Comparison of ENCODE assay signal across 10 cellular contexts in genomic region chr6:148854086-148854485, GRCh38.
DNase-seq lines count a peak whose midpoint lies in the region; ATAC-seq and TF ChIP-seq lines count a peak whose summit lies in the region.
"Had no signal": no experiment of that assay in that cellular context is flagged by ENCODE, and none has a peak within 500 bp of the region (broad histone marks: within the 10 kb centered on the region; RNA-seq: fewer than 3 reads in every experiment).

No MANE protein-coding gene starts in this region.

- DNase-seq in KBM-7, result peak; percentile 55
- peak; percentile 79 for DNase-seq in NCI-H748 (lab: John Stamatoyannopoulos, UW; ENCODE audit: unreplicated experiment)
- DNase-seq in amniotic epithelial cell (ENCODE audit: low read depth), result peak; percentile 32
- peak; percentile 75 for DNase-seq in myocyte (ENCODE audit: low read depth)
- no peak for DNase-seq in GM10248 (ENCODE audit: extremely low spot score)
- no peak for DNase-seq in left lobe of liver (ENCODE audit: low spot score)
- no peak for DNase-seq in SK-N-DZ (ENCODE audit: low spot score)
- DNase-seq: SHP77 treated with DMSO at 0.1 percent for 48 hours, sigmoid colon had no signal

- no peak for ATAC-seq in GM18502 (IDR thresholded peaks at IDR 0.05; ENCODE audit: poor library complexity, unreplicated experiment)
- ATAC-seq in left lobe of liver, result no peak

- POLR2A ChIA-PET in GM10248 (lab: Yijun Ruan, JAX), result no interaction called here

- in situ Hi-C loops in KBM-7 (cut with MboI; ENCODE audit: low pct_unique_long_range_greater_than_20kb, low sequenced_read_pairs), result no loop called here

- TF ChIP-seq CTCF in GM10248 (IDR thresholded peaks at IDR 0.05; ENCODE audit: control extremely low read depth, extremely low read depth, low read depth, missing control alignments), result no peak

- CTCF ChIA-PET in GM10248 (lab: Yijun Ruan, JAX), result interaction anchor here (1.5 kb wide), 1 partner anchor 26 kb away, joined by 3 read pairs; no protein-coding TSS in a partner anchor

Comparison
In these comparisons a context has a peak if more than half of its experiments do, and no peak if none do; other contexts are left out.
1. DNase-seq: peak in KBM-7 (single experiment), NCI-H748 (single experiment), amniotic epithelial cell (single experiment) and myocyte (single experiment); none in GM10248 (single experiment), left lobe of liver (single experiment) and SK-N-DZ (single experiment).